In genomic region chr16:58392215-58393137, GRCh38 we compare ENCODE assay signal across 1 cellular context.
TF ChIP-seq lines count a peak whose summit lies in the region.

TSS of gene GINS3 (plus strand) at chr16:58392471. CDS start at chr16:58392602, 131 bp downstream.

TF ChIP-seq in A549, 52 proteins besides CTCF, POLR2A, EP300 and RAD21 (continued from another document):
- TF ChIP-seq BCL3 (IDR thresholded peaks at IDR 0.05): 0 out of 3 replicates have a peak, but pooled peaks have one; percentile 26
- TF ChIP-seq FOSB (CRISPR knock-in tag; IDR thresholded peaks at IDR 0.05): no peak
- TF ChIP-seq RARB (CRISPR knock-in tag; IDR thresholded peaks at IDR 0.05): no peak
- TF ChIP-seq SREBF2 (IDR thresholded peaks at IDR 0.05): no peak
- TF ChIP-seq NPAS2 (CRISPR knock-in tag; IDR thresholded peaks at IDR 0.05; ENCODE audit: borderline replicate concordance): 0 out of 2 replicates have a peak, but pooled peaks have one; percentile 18
- TF ChIP-seq CEBPB (IDR thresholded peaks at IDR 0.05): no peak
- no peak for TF ChIP-seq CBX8 (IDR thresholded peaks at IDR 0.05)
- TF ChIP-seq ATOH8 (CRISPR knock-in tag; IDR thresholded peaks at IDR 0.05; ENCODE audit: low read depth): no peak
- no peak for TF ChIP-seq HEYL (CRISPR knock-in tag; IDR thresholded peaks at IDR 0.05)
- no peak for TF ChIP-seq MYC (IDR thresholded peaks at IDR 0.05; ENCODE audit: borderline replicate concordance, low read length)
- no peak for TF ChIP-seq RFX5 (IDR thresholded peaks at IDR 0.05)
- TF ChIP-seq ZSCAN20 (CRISPR knock-in tag; IDR thresholded peaks at IDR 0.05): peak; percentile 93
- peak; percentile 51 for TF ChIP-seq GATA3 (IDR thresholded peaks at IDR 0.05; ENCODE audit: borderline replicate concordance)
- TF ChIP-seq JUNB (IDR thresholded peaks at IDR 0.05): no peak
- no peak for TF ChIP-seq FOSL2 (IDR thresholded peaks at IDR 0.05)
- no peak for TF ChIP-seq FOSL2 (CRISPR knock-in tag; IDR thresholded peaks at IDR 0.05)
- TF ChIP-seq CHD4 (IDR thresholded peaks at IDR 0.05; ENCODE audit: borderline replicate concordance): no peak
- TF ChIP-seq HOXB13 (CRISPR knock-in tag; IDR thresholded peaks at IDR 0.05; ENCODE audit: low read depth): no peak
- peak; percentile 97 for TF ChIP-seq MAX (IDR thresholded peaks at IDR 0.05)
- TF ChIP-seq KDM5A (IDR thresholded peaks at IDR 0.05): peak; percentile 85
- TF ChIP-seq PBX3 (IDR thresholded peaks at IDR 0.05): peak; percentile 51; the same call in 1 of the 2 replicates
- no peak for TF ChIP-seq KDM1A (IDR thresholded peaks at IDR 0.05; ENCODE audit: low read depth)
- TF ChIP-seq NR3C1 (IDR thresholded peaks at IDR 0.05): no peak
- TF ChIP-seq TP53 (CRISPR knock-in tag; IDR thresholded peaks at IDR 0.05): no peak
- TF ChIP-seq USF2 (IDR thresholded peaks at IDR 0.05): no peak
- no peak for TF ChIP-seq EHMT2 (IDR thresholded peaks at IDR 0.05; ENCODE audit: low read depth)
- no peak for TF ChIP-seq HDAC2 (IDR thresholded peaks at IDR 0.05)
- TF ChIP-seq CHD2 (IDR thresholded peaks at IDR 0.05; ENCODE audit: low read length, partially characterized antibody): no peak
- no peak for TF ChIP-seq ZFP36 (IDR thresholded peaks at IDR 0.05; ENCODE audit: borderline replicate concordance, partially characterized antibody)
- TF ChIP-seq BHLHE40 (IDR thresholded peaks at IDR 0.05; ENCODE audit: low read depth, low read length): 0 out of 2 replicates have a peak, but pooled peaks have one; percentile 10
- TF ChIP-seq MAFK (IDR thresholded peaks at IDR 0.05; ENCODE audit: partially characterized antibody): no peak
- peak; percentile 71; the same call in 1 of the 2 replicates for TF ChIP-seq MAZ (IDR thresholded peaks at IDR 0.05; ENCODE audit: borderline replicate concordance, low read depth, low read length)
- TF ChIP-seq E2F6 (IDR thresholded peaks at IDR 0.05; ENCODE audit: borderline replicate concordance, low read depth): peak; percentile 98
- no peak for TF ChIP-seq RNF2 (IDR thresholded peaks at IDR 0.05; ENCODE audit: borderline replicate concordance, low read depth)
- TF ChIP-seq ZNF302 (CRISPR knock-in tag; IDR thresholded peaks at IDR 0.05): no peak
- no peak for TF ChIP-seq SMC3 (IDR thresholded peaks at IDR 0.05)
- no peak for TF ChIP-seq POLR2AphosphoS2 (conservative IDR thresholded peaks at IDR 0.05; ENCODE audit: low read length)
- TF ChIP-seq ESRRA (IDR thresholded peaks at IDR 0.05; ENCODE audit: borderline replicate concordance, low read length): no peak
TF ChIP-seq in A549: peak in this region for 12.
